Comparison of ENCODE assay signal across 7 cellular contexts in genomic region chr22:24427500-24428164, GRCh38. TPM values are rescaled to one million over a fixed set of nuclear protein-coding genes. Genes with fewer than 3 reads are reported as not detected.
DNase-seq lines count a peak whose midpoint lies in the region; ATAC-seq and TF ChIP-seq lines count a peak whose summit lies in the region.

ADORA2A (plus strand) TSS chr22:24427599; CDS start chr22:24433405, 5,806 bp downstream.

- H3K27me3 ChIP-seq in right lobe of liver = no peaks in the 10 kb centered on the region

- intact Hi-C loops in right lobe of liver (cut with DNase I) = loop anchor here (5.0 to 10.0 kb wide), 2 partner anchors 57 to 95 kb away; no protein-coding TSS in a partner anchor

- ATAC-seq in GM19455 (IDR thresholded peaks at IDR 0.05; ENCODE audit: unreplicated experiment) (peak; percentile 50), right lobe of liver (peak; percentile 2 to 8 (median 8))
- peak; percentile 75 for ATAC-seq in stimulated activated naive CD8-positive, alpha-beta T cell treated with anti-CD3 and anti-CD28 coated beads, Interleukin-15, Interleukin-2, amounts not matched to agents 100 U/mL and 50 U/mL, for 24 hours

- DNase-seq in HT1080 (ENCODE audit: low read depth) = peak; percentile 25
- peak; percentile 73 for DNase-seq in activated T-cell treated with anti-CD3 and anti-CD28 coated beads for 1 hour (ENCODE audit: low read depth)
- peak; percentile 30 to 71 (median 59) for DNase-seq in right lobe of liver
- peak; percentile 89 for DNase-seq in stimulated activated naive CD8-positive, alpha-beta T cell treated with anti-CD3 and anti-CD28 coated beads, Interleukin-15, Interleukin-2, amounts not matched to agents 100 U/mL and 50 U/mL, for 24 hours
- no peak for DNase-seq in NCI-H187 (lab: John Stamatoyannopoulos, UW)
- no peak for DNase-seq in ecto neural progenitor cell (ENCODE audit: low spot score)

- H3K27ac ChIP-seq in right lobe of liver = peak within 1 kb of the TSS in 2 of 3 donors; percentile 13 to 54

- TF ChIP-seq CTCF in right lobe of liver (IDR thresholded peaks at IDR 0.05) = no peak

- TF ChIP-seq POLR2A in right lobe of liver (IDR thresholded peaks at IDR 0.05) = no peak

- H3K36me3 ChIP-seq in right lobe of liver = no peaks in the 10 kb centered on the region

- WGBS in right lobe of liver (ENCODE audit: insufficient coverage, low coverage, low lambda C conversion rate, missing lambda C conversion rate) = 20% methylated on average over 1 of the region's 22 CpGs

- no peak within 1 kb of the TSS for H3K4me3 ChIP-seq in right lobe of liver

- H3K9me3 ChIP-seq in right lobe of liver = no peaks in the 10 kb centered on the region

- H3K4me1 ChIP-seq in right lobe of liver = peaks cover 0 to 45% (median 17%) of the 10 kb centered on the region in 4 donors

RNA-seq across cellular contexts. Expression of gene ADORA2A, which starts in this region (rescaled TPM):
- 1.5 and 2.3 TPM in 2 replicates for total RNA-seq in HT1080 (2014; rRNA removed; shearing (Covaris generic))
- 2.3 and 3.3 TPM in 2 replicates for polyA plus RNA-seq in HT1080 (2015; cell fraction: cytosol; rRNA removed)
- 2.8 and 7.0 TPM in 2 replicates for polyA plus RNA-seq in HT1080 (2015; cell fraction: nucleus; rRNA removed)
- total RNA-seq in right lobe of liver = 1 to 10 TPM; 2.0 to 7.7 (median 3.6) TPM

Comparison
In these comparisons a context has a peak if more than half of its experiments do, and no peak if none do; other contexts are left out.
1. ATAC-seq: peak in every context shown above with its lines; median percentile 75 in stimulated activated naive CD8-positive, alpha-beta T cell treated with anti-CD3 and anti-CD28 coated beads, Interleukin-15, Interleukin-2, amounts not matched to agents 100 U/mL and 50 U/mL, for 24 hours; 50 in GM19455; 8 in right lobe of liver.
2. DNase-seq: peak in HT1080 (single experiment), activated T-cell treated with anti-CD3 and anti-CD28 coated beads for 1 hour (single experiment), right lobe of liver (3 of 3) and stimulated activated naive CD8-positive, alpha-beta T cell treated with anti-CD3 and anti-CD28 coated beads, Interleukin-15, Interleukin-2, amounts not matched to agents 100 U/mL and 50 U/mL, for 24 hours (single experiment); none in NCI-H187 (0 of 2) and ecto neural progenitor cell (single experiment).